Comparison of ENCODE assay signal across 33 cellular contexts in the genomic region with DNA sequence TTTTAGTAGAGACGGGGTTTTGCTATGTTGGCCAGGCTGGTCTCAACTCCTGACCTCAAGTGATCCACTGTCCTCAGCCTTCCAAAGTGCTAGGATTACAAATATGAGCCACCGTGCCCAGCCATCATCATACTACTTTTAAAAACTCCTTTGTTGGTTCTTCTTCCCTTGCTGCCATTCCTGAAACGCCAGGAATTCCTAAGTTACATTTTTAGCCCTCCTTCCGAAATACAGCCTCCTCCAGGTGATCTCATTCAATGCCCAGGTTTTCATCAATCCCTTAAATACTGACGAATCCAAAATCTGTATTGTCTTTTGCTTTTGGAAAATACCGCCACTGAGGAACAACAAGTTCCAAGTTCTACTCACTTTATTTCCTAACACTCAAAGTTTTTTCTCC.
"Had no signal": no experiment of that assay in that cellular context is flagged by ENCODE, and none has a peak within 500 bp of the region (broad histone marks: within the 10 kb centered on the region; RNA-seq: fewer than 3 reads in every experiment).

No MANE protein-coding gene starts in this region.

- H3K4me1 ChIP-seq: ascending aorta, Peyer's patch had no signal

- H3K4me1 Mint-ChIP-seq: activated CD4-positive, alpha-beta T cell treated with anti-CD3 and anti-CD28 coated beads for 36 hours; activated CD4-positive, alpha-beta T cell treated with anti-CD3 and anti-CD28 coated beads, Interleukin-2, amount 10 ng/mL, durations not matched to agents 7 days and 5 days; activated naive CD4-positive, alpha-beta T cell treated with anti-CD3 and anti-CD28 coated beads, Interleukin-2, amount 50 U/mL, for 24 hours; activated naive CD8-positive, alpha-beta T cell treated with anti-CD3 and anti-CD28 coated beads, Interleukin-2, amount 10 ng/mL, durations not matched to agents 7 days and 5 days; central memory CD8-positive, alpha-beta T cell had no signal

- H3K27ac Mint-ChIP-seq: activated CD4-positive, alpha-beta T cell treated with anti-CD3 and anti-CD28 coated beads for 36 hours; activated CD4-positive, alpha-beta T cell treated with anti-CD3 and anti-CD28 coated beads, Interleukin-2, amount 10 ng/mL, durations not matched to agents 7 days and 5 days; activated CD8-positive, alpha-beta T cell treated with anti-CD3 and anti-CD28 coated beads, Interleukin-2, amount 10 ng/mL, durations not matched to agents 7 days and 5 days; activated naive CD4-positive, alpha-beta T cell treated with anti-CD3 and anti-CD28 coated beads, Interleukin-2, amount 50 U/mL, for 24 hours; activated naive CD8-positive, alpha-beta T cell treated with anti-CD3 and anti-CD28 coated beads, Interleukin-2, amount 10 ng/mL, durations not matched to agents 7 days and 5 days; activated T-cell treated with anti-CD3 and anti-CD28 coated beads, Interleukin-2, amount 50 U/mL, for 24 hours; activated T-helper 2 cell treated with anti-CD3 and anti-CD28 coated beads, Interferon-gamma antibody, Interleukin-2, Interleukin-4, amounts not matched to agents 10 μg/mL and 5 μg/mL and 100 μg/mL, durations not matched to agents 14 hours and 24 hours and 36 hours had no signal

- DNase-seq: activated CD4-positive, alpha-beta T cell treated with anti-CD3 and anti-CD28 coated beads for 36 hours; activated CD4-positive, alpha-beta T cell treated with anti-CD3 and anti-CD28 coated beads, Interleukin-2, amount 10 ng/mL, durations not matched to agents 7 days and 5 days; activated CD4-positive, alpha-beta T cell treated with anti-CD3 and anti-CD28 coated beads, Interleukin-2, amount 50 U/mL, for 48 hours; activated CD8-positive, alpha-beta T cell treated with anti-CD3 and anti-CD28 coated beads, Interleukin-2, amount 10 ng/mL, durations not matched to agents 7 days and 5 days; activated gamma-delta T cell; activated naive CD4-positive, alpha-beta T cell treated with Interleukin-2 at 50 U/mL for 16 hours; activated naive CD8-positive, alpha-beta T cell treated with anti-CD3 and anti-CD28 coated beads, Interleukin-2, amount 10 ng/mL, durations not matched to agents 7 days and 5 days; activated T-cell treated with anti-CD3 and anti-CD28 coated beads, Interleukin-2, amount 50 U/mL, for 24 hours; amygdala; Kasumi-1; MG63; NCI-H1048; NCI-H1105 treated with DMSO at 0.1 percent for 48 hours; NCI-H1436; NCI-H1694; NCI-H1930; NCI-H2081 treated with DMSO at 0.1 percent for 48 hours; NCI-H345; NCI-H524 treated with DMSO at 0.1 percent for 48 hours; PC-3; Peyer's patch; RPMI8226; SHP77 treated with DMSO at 0.1 percent for 48 hours; T-helper 1 cell; T-helper 2 cell; T-helper 9 cell had no signal

- H3K27me3 Mint-ChIP-seq: activated CD4-positive, alpha-beta T cell treated with anti-CD3 and anti-CD28 coated beads for 36 hours; activated CD4-positive, alpha-beta T cell treated with anti-CD3 and anti-CD28 coated beads, Interleukin-2, amount 10 ng/mL, durations not matched to agents 7 days and 5 days; activated naive CD4-positive, alpha-beta T cell treated with anti-CD3 and anti-CD28 coated beads, Interleukin-2, amount 50 U/mL, for 24 hours; activated naive CD8-positive, alpha-beta T cell treated with anti-CD3 and anti-CD28 coated beads, Interleukin-2, amount 10 ng/mL, durations not matched to agents 7 days and 5 days; activated T-cell treated with anti-CD3 and anti-CD28 coated beads, Interleukin-2, amount 50 U/mL, for 24 hours; central memory CD8-positive, alpha-beta T cell had no signal

- H3K27me3 ChIP-seq: ascending aorta, cardiac muscle cell, MG63, Peyer's patch had no signal

- H3K4me3 ChIP-seq: ascending aorta, cardiac muscle cell, MG63, Peyer's patch had no signal

- H3K4me3 Mint-ChIP-seq: activated CD4-positive, alpha-beta T cell treated with anti-CD3 and anti-CD28 coated beads for 36 hours; activated CD4-positive, alpha-beta T cell treated with anti-CD3 and anti-CD28 coated beads, Interleukin-2, amount 10 ng/mL, durations not matched to agents 7 days and 5 days; activated CD8-positive, alpha-beta T cell treated with anti-CD3 and anti-CD28 coated beads, Interleukin-2, amount 10 ng/mL, durations not matched to agents 7 days and 5 days; activated naive CD4-positive, alpha-beta T cell treated with anti-CD3 and anti-CD28 coated beads, Interleukin-2, amount 50 U/mL, for 24 hours; activated naive CD8-positive, alpha-beta T cell treated with anti-CD3 and anti-CD28 coated beads, Interleukin-2, amount 10 ng/mL, durations not matched to agents 7 days and 5 days; activated T-cell treated with anti-CD3 and anti-CD28 coated beads, Interleukin-2, amount 50 U/mL, for 24 hours; central memory CD8-positive, alpha-beta T cell had no signal

- ATAC-seq: activated CD4-positive, alpha-beta T cell treated with anti-CD3 and anti-CD28 coated beads for 36 hours; activated CD4-positive, CD25-positive, alpha-beta regulatory T cell treated with anti-CD3 and anti-CD28 coated beads, Interleukin-2, amount 50 U/mL, for 24 hours; activated CD8-positive, alpha-beta T cell treated with anti-CD3 and anti-CD28 coated beads, Interleukin-2, amount 10 ng/mL, durations not matched to agents 7 days and 5 days; PC-3; SK-N-SH treated with all-trans-retinoic acid at 6 μM for 48 hours had no signal

- H3K27ac ChIP-seq: ascending aorta, cardiac muscle cell, Peyer's patch had no signal
